ENCODE assay signal across 8 cellular contexts in the genomic region with DNA sequence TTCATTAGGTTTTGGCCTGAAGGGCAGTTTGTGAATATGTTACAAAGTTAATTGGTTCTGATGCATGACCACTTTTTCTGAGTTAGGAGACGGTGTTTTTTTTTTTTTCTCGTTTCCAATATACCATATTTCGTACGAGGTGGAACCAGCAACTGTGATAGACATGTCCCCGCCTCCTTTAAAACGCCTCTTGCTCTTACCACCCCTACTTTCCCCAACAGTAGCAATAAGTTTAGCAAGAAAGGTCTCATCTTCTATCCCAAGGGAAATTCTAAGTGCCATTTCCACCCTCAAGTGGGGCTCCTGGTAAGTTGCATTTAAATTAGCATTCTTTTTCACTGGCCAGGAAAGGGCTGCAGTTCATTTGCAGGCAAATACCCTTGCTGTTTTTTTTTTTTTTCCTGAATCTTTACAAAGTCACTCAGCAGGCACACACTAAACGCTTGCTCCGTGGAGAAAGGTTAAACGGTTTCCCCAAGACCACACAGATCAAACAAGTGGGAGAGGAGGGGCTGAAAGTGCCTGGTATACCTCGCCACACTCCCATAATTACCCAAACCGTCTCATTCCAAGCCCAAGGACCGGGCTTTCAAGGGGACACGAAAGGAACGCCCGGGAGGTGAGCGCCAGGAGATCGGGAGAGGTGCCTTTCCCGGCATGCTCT. TPM values are rescaled to one million over a fixed set of nuclear protein-coding genes. Genes with fewer than 3 reads are reported as not detected.
DNase-seq lines count a peak whose midpoint lies in the region; ATAC-seq and TF ChIP-seq lines count a peak whose summit lies in the region.

No MANE protein-coding gene starts in this region.

- H3K36me3 Mint-ChIP-seq in activated CD8-positive, alpha-beta memory T cell treated with anti-CD3 and anti-CD28 coated beads, Interleukin-2, amount 10 ng/mL, durations not matched to agents 7 days and 5 days: no peaks in the 10 kb centered on the region

- WGBS in gastroesophageal sphincter (ENCODE audit: low coverage in 1 of 2), 2 donors: 18 to 39% methylated on average over 10 to 18 of the region's 18 CpGs
- 14 to 21% methylated on average over 18 of the region's 18 CpGs for WGBS in sigmoid colon, 2 donors

- H3K27ac ChIP-seq in gastroesophageal sphincter: peak overlapping the region; percentile 43 to 86 (median 80)
- peak overlapping the region; percentile 71 to 82 (median 76) for H3K27ac ChIP-seq in sigmoid colon

- TF ChIP-seq POLR2A in gastroesophageal sphincter (IDR thresholded peaks at IDR 0.05): no peak
- no peak for TF ChIP-seq POLR2A in sigmoid colon (IDR thresholded peaks at IDR 0.05)

- CTCF ChIA-PET in activated CD8-positive, alpha-beta memory T cell treated with anti-CD3 and anti-CD28 coated beads, Interleukin-2, amount 10 ng/mL, durations not matched to agents 7 days and 5 days (lab: Charles Lee): interaction anchor here (1.2 kb wide), 1 partner anchor 8 kb away, joined by 4 read pairs; no protein-coding TSS in a partner anchor

- H3K4me3 ChIP-seq in gastroesophageal sphincter: peak overlapping the region; percentile 56 to 67
- peak overlapping the region; percentile 28 to 68 (median 52) for H3K4me3 ChIP-seq in sigmoid colon

- H3K9me3 ChIP-seq in gastroesophageal sphincter (peaks cover 0 to 5% (median 0%) of the 10 kb centered on the region in 3 donors), sigmoid colon (no peaks in the 10 kb centered on the region)

- intact Hi-C loops in sigmoid colon (cut with DNase I): loop anchor here (1.0 to 5.0 kb wide), 2 partner anchors 41 to 63 kb away; a partner anchor contains a TSS

- H3K36me3 ChIP-seq in gastroesophageal sphincter (no peaks in the 10 kb centered on the region), sigmoid colon (no peaks in the 10 kb centered on the region)

- peak overlapping the region; percentile 50 for H3K27ac Mint-ChIP-seq in activated CD8-positive, alpha-beta memory T cell treated with anti-CD3 and anti-CD28 coated beads, Interleukin-2, amount 10 ng/mL, durations not matched to agents 7 days and 5 days

- TF ChIP-seq CTCF in gastroesophageal sphincter (IDR thresholded peaks at IDR 0.05): no peak
- no peak for TF ChIP-seq CTCF in sigmoid colon (IDR thresholded peaks at IDR 0.05)

- H3K9me3 Mint-ChIP-seq in activated CD8-positive, alpha-beta memory T cell treated with anti-CD3 and anti-CD28 coated beads, Interleukin-2, amount 10 ng/mL, durations not matched to agents 7 days and 5 days (ENCODE audit: low read depth): peaks cover 2% of the 10 kb centered on the region

- H3K4me1 Mint-ChIP-seq in activated CD8-positive, alpha-beta memory T cell treated with anti-CD3 and anti-CD28 coated beads, Interleukin-2, amount 10 ng/mL, durations not matched to agents 7 days and 5 days: peaks cover 20% of the 10 kb centered on the region

- no peak for ATAC-seq in activated CD8-positive, alpha-beta memory T cell treated with anti-CD3 and anti-CD28 coated beads, Interleukin-2, amount 10 ng/mL, durations not matched to agents 7 days and 5 days
- no peak for ATAC-seq in gastroesophageal sphincter
- ATAC-seq in left lobe of liver: no peak

- TF ChIP-seq EP300 in gastroesophageal sphincter (IDR thresholded peaks at IDR 0.05) (no peak), sigmoid colon (IDR thresholded peaks at IDR 0.05) (no peak)

- no peak for DNase-seq in activated CD8-positive, alpha-beta memory T cell treated with anti-CD3 and anti-CD28 coated beads, Interleukin-2, amount 10 ng/mL, durations not matched to agents 7 days and 5 days
- DNase-seq in activated CD8-positive, alpha-beta memory T cell treated with anti-CD3 and anti-CD28 coated beads, Interleukin-2, amount 50 U/mL, for 4 hours: no peak
- DNase-seq in T-helper 9 cell (peak; percentile 3), sigmoid colon (no peak), GDM1 (lab: John Stamatoyannopoulos, UW) (no peak), left lobe of liver (ENCODE audit: low spot score) (no peak)
- DNase-seq in central memory CD4-positive, alpha-beta T cell: no peak

- H3K27me3 ChIP-seq in gastroesophageal sphincter (no peaks in the 10 kb centered on the region), sigmoid colon (no peaks in the 10 kb centered on the region)

- H3K4me3 Mint-ChIP-seq in activated CD8-positive, alpha-beta memory T cell treated with anti-CD3 and anti-CD28 coated beads, Interleukin-2, amount 10 ng/mL, durations not matched to agents 7 days and 5 days: peak overlapping the region; percentile 70

- peaks cover 0 to 25% (median 6%) of the 10 kb centered on the region in 3 donors for H3K4me1 ChIP-seq in gastroesophageal sphincter
- H3K4me1 ChIP-seq in sigmoid colon: peaks cover 0 to 20% (median 8%) of the 10 kb centered on the region in 4 donors

- H3K27me3 Mint-ChIP-seq in activated CD8-positive, alpha-beta memory T cell treated with anti-CD3 and anti-CD28 coated beads, Interleukin-2, amount 10 ng/mL, durations not matched to agents 7 days and 5 days: peaks cover 14% of the 10 kb centered on the region

RNA-seq across cellular contexts. Expression of a gene that starts 39.5 kb away (rescaled TPM):
- total RNA-seq in activated CD8-positive, alpha-beta memory T cell treated with anti-CD3 and anti-CD28 coated beads, Interleukin-2, amount 10 ng/mL, durations not matched to agents 7 days and 5 days: 10 to 100 TPM; 33.5 to 37.5 TPM
- 10 to 100 TPM; 29.4 to 59.2 (median 44.9) TPM for total RNA-seq in gastroesophageal sphincter
- 10 to 100 TPM; 36.0 to 64.8 (median 60.6) TPM for total RNA-seq in sigmoid colon
- 1 to 10 TPM; 1.4 to 5.6 (median 2.4) TPM for polyA plus RNA-seq in sigmoid colon
- total RNA-seq in left lobe of liver: 10.7 TPM
